ENCODE assay signal across 8 cellular contexts in genomic region chr1:26784023-26784871, GRCh38. TPM values are rescaled to one million over a fixed set of nuclear protein-coding genes. Genes with fewer than 3 reads are reported as not detected.
DNase-seq lines count a peak whose midpoint lies in the region; ATAC-seq and TF ChIP-seq lines count a peak whose summit lies in the region.

No MANE protein-coding gene starts in this region.

- peaks cover 6% of the 10 kb centered on the region for H3K36me3 ChIP-seq in colonic mucosa

- no CpG with 5 or more reads among the region's 2 CpGs for WGBS in H9 (ENCODE audit: extremely low coverage, insufficient read length, low lambda C conversion rate)

- no peaks in the 10 kb centered on the region for H3K79me1 ChIP-seq in H9 (ENCODE audit: insufficient read depth, low read depth, low read length, poor library complexity, severe bottlenecking)

- peaks cover 50 to 56% of the 10 kb centered on the region in 2 experiments for H3K4me1 Mint-ChIP-seq in H9
- H3K4me1 Mint-ChIP-seq in endothelial cell (ENCODE audit: unreplicated experiment), result peaks cover 53% of the 10 kb centered on the region

- H3K9me3 Mint-ChIP-seq in H9, result no peaks in the 10 kb centered on the region
- no peaks in the 10 kb centered on the region for H3K9me3 Mint-ChIP-seq in endothelial cell (ENCODE audit: unreplicated experiment)

- H3K4me3 Mint-ChIP-seq in H9 (no peak overlapping the region), endothelial cell (ENCODE audit: unreplicated experiment) (no peak overlapping the region)

- DNase-seq in H9 (peak; percentile 61), NCI-H774 (lab: John Stamatoyannopoulos, UW) (peak; percentile 59), colonic mucosa (peak; percentile 87), midbrain (lab: John Stamatoyannopoulos, UW) (peak; percentile 87), endothelial cell (ENCODE audit: low spot score) (no peak)

- peaks cover 9 to 36% (median 31%) of the 10 kb centered on the region in 3 experiments for H3K36me3 Mint-ChIP-seq in H9 (ENCODE audit: insufficient read depth in 1 of 3, low read depth in 3 of 3)
- H3K36me3 Mint-ChIP-seq in endothelial cell (ENCODE audit: low read depth, unreplicated experiment), result peaks cover 20% of the 10 kb centered on the region

- H3K4me3 ChIP-seq in colonic mucosa, result no peak overlapping the region

- no peaks in the 10 kb centered on the region; the same call in 1 of the 2 replicates for H3K27me3 Mint-ChIP-seq in H9 (ENCODE audit: low read depth)
- peaks cover 17% of the 10 kb centered on the region for H3K27me3 Mint-ChIP-seq in endothelial cell (ENCODE audit: unreplicated experiment)

- H2BK5ac ChIP-seq in H9 (ENCODE audit: insufficient read length, low read length), result no peak overlapping the region

- H3K4me2 ChIP-seq in H9 (ENCODE audit: insufficient read depth, insufficient read length, low read length), result no peak overlapping the region

- H3K9me3 ChIP-seq in H9 (ENCODE audit: control insufficient read depth, low read depth, low read length) (no peaks in the 10 kb centered on the region), colonic mucosa (no peaks in the 10 kb centered on the region)

- H3K14ac ChIP-seq in H9 (ENCODE audit: insufficient read depth, low read length), result no peak overlapping the region

- H3K27ac ChIP-seq in H9 (ENCODE audit: insufficient read length, low read depth, low read length), result no peak overlapping the region
- H3K27ac ChIP-seq in colonic mucosa, result peak overlapping the region; percentile 19

- H3K18ac ChIP-seq in H9 (ENCODE audit: insufficient read length, low read depth, low read length), result no peak overlapping the region

- no peak overlapping the region for H3K23ac ChIP-seq in H9 (ENCODE audit: insufficient read length, low read depth, low read length)

- no peak overlapping the region for H2BK20ac ChIP-seq in H9 (ENCODE audit: low read depth, low read length, poor library complexity, severe bottlenecking)

- intact Hi-C loops in colonic mucosa (cut with DNase I), result loop anchor here (10.0 kb wide), 1 partner anchor 59 kb away; no protein-coding TSS in a partner anchor

- H2BK15ac ChIP-seq in H9 (ENCODE audit: low read depth, low read length), result no peak overlapping the region

- H3K27me3 ChIP-seq in H9 (ENCODE audit: insufficient read depth, low read length) (no peaks in the 10 kb centered on the region), colonic mucosa (no peaks in the 10 kb centered on the region)

- no peak overlapping the region for H2AK5ac ChIP-seq in H9 (ENCODE audit: insufficient read length, low read length)

- H3T11ph ChIP-seq in H9 (ENCODE audit: low read length), result no peak overlapping the region

- H3K27ac Mint-ChIP-seq in H9, result peak overlapping the region in 1 of 3 experiments; percentile 33; a peak in 1 of 7 replicates
- H3K27ac Mint-ChIP-seq in endothelial cell (ENCODE audit: unreplicated experiment), result no peak overlapping the region

- no peak overlapping the region for H3K9ac ChIP-seq in H9 (ENCODE audit: extremely low read depth, insufficient read length, low read length)
- peak overlapping the region in 1 of 2 donors; percentile 6 for H3K9ac ChIP-seq in colonic mucosa (ENCODE audit: low read depth in 2 of 2, low read length in 2 of 2)

- TF ChIP-seq CTCF in H9 (conservative IDR thresholded peaks at IDR 0.05) (no peak), colonic mucosa (IDR thresholded peaks at IDR 0.05) (no peak), endothelial cell (IDR thresholded peaks at IDR 0.05; ENCODE audit: unreplicated experiment) (no peak)

- no peak overlapping the region for H4K91ac ChIP-seq in H9 (ENCODE audit: insufficient read length, low read depth, low read length)

- no peak overlapping the region for H2BK12ac ChIP-seq in H9 (ENCODE audit: insufficient read length, low read depth, low read length)

- no peak overlapping the region for H3K56ac ChIP-seq in H9 (ENCODE audit: insufficient read length, low read depth, low read length)

- no peak overlapping the region for H4K8ac ChIP-seq in H9 (replicated peaks; ENCODE audit: insufficient read length, low read depth, low read length)

- no peak overlapping the region for H3K4ac ChIP-seq in H9 (ENCODE audit: low read depth, low read length)

- no peak overlapping the region for H4K5ac ChIP-seq in H9 (ENCODE audit: insufficient read length, low read depth, low read length)

- H2AFZ ChIP-seq in H9 (ENCODE audit: low read length), result no peak overlapping the region

- no peak for ATAC-seq in GM18498 (IDR thresholded peaks at IDR 0.05; ENCODE audit: unreplicated experiment)
- no peak for ATAC-seq in HG03442 (IDR thresholded peaks at IDR 0.05; ENCODE audit: unreplicated experiment)
- ATAC-seq in HG03039 (IDR thresholded peaks at IDR 0.05; ENCODE audit: unreplicated experiment), result no peak

- peaks cover 10% of the 10 kb centered on the region for H3K23me2 ChIP-seq in H9 (ENCODE audit: insufficient read length, low read depth, low read length, poor library complexity, severe bottlenecking)

- no peaks in the 10 kb centered on the region for H4K20me1 ChIP-seq in H9 (ENCODE audit: control insufficient read depth, insufficient read depth, insufficient read length)

- H3K4me1 ChIP-seq in H9 (ENCODE audit: insufficient read depth, low read length) (peaks cover 5% of the 10 kb centered on the region; the same call in 1 of the 2 replicates), colonic mucosa (peaks cover 20% of the 10 kb centered on the region)

- H3K79me2 ChIP-seq in H9 (ENCODE audit: insufficient read depth, low read length), result no peaks in the 10 kb centered on the region; the same call in 1 of the 2 replicates

- H2BK120ac ChIP-seq in H9 (ENCODE audit: low read depth, low read length, poor library complexity, severe bottlenecking), result no peak overlapping the region

RNA-seq across cellular contexts. Expression of gene PIGV, which starts 3.5 kb away (rescaled TPM):
- total RNA-seq in H9 (2021) (7.0 and 7.5 TPM in 2 replicates), colonic mucosa (10 to 100 TPM; 16.8 to 24.2 TPM), endothelial cell (ENCODE audit: unreplicated experiment) (7.6 TPM)

RNA-seq across cellular contexts. Expression of gene ZDHHC18, which starts 42.2 kb away (rescaled TPM):
- total RNA-seq in H9 (2021) (33.1 and 38.9 TPM in 2 replicates), colonic mucosa (10 to 100 TPM; 14.1 to 16.8 TPM), endothelial cell (ENCODE audit: unreplicated experiment) (32.4 TPM)
